1 cellular context compared by ENCODE assay signal in genomic region chr6:143803769-143804540, GRCh38.
A peak's percentile ranks its signal among the peaks of the same experiment; 100 is the strongest.
TF ChIP-seq lines count a peak whose summit lies in the region.

No MANE protein-coding gene starts in this region.

TF ChIP-seq in WTC11, 78 proteins besides CTCF, POLR2A, EP300 and RAD21 (continued from another document):
- TF ChIP-seq, protein P1, sequence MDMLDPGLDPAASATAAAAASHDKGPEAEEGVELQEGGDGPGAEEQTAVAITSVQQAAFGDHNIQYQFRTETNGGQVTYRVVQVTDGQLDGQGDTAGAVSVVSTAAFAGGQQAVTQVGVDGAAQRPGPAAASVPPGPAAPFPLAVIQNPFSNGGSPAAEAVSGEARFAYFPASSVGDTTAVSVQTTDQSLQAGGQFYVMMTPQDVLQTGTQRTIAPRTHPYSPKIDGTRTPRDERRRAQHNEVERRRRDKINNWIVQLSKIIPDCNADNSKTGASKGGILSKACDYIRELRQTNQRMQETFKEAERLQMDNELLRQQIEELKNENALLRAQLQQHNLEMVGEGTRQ (CRISPR knock-in tag; IDR thresholded peaks at IDR 0.05), result peak; percentile 89
- TF ChIP-seq, protein P2, sequence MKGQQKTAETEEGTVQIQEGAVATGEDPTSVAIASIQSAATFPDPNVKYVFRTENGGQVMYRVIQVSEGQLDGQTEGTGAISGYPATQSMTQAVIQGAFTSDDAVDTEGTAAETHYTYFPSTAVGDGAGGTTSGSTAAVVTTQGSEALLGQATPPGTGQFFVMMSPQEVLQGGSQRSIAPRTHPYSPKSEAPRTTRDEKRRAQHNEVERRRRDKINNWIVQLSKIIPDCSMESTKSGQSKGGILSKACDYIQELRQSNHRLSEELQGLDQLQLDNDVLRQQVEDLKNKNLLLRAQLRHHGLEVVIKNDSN (CRISPR knock-in tag; IDR thresholded peaks at IDR 0.05), result peak; percentile 87
- TF ChIP-seq ZNF121 (CRISPR knock-in tag; IDR thresholded peaks at IDR 0.05), result no peak
